Comparison of ENCODE assay signal across 1 cellular context in genomic region chr10:15857001-15857608, GRCh38.
TF ChIP-seq lines count a peak whose summit lies in the region.

No MANE protein-coding gene starts in this region.

TF ChIP-seq in HEK293, 187 proteins besides CTCF, POLR2A, EP300 and RAD21 (continued from another document and continues in another):
- TF ChIP-seq INSM2 (tag by site-specific recombination; IDR thresholded peaks at IDR 0.05) (0 out of 2 replicates have a peak, but pooled peaks have one; percentile 31), ZNF747 (tag by site-specific recombination; IDR thresholded peaks at IDR 0.05) (no peak), ZNF155 (tag by site-specific recombination; IDR thresholded peaks at IDR 0.05) (no peak), ZNF785 (tag by site-specific recombination; IDR thresholded peaks at IDR 0.05) (no peak), ZNF768 (tag by site-specific recombination; IDR thresholded peaks at IDR 0.05) (no peak), ZBTB17 (tag by site-specific recombination; IDR thresholded peaks at IDR 0.05) (peak; percentile 68), ZNF600 (tag by site-specific recombination; IDR thresholded peaks at IDR 0.05) (peak; percentile 94), OSR2 (tag by site-specific recombination; IDR thresholded peaks at IDR 0.05) (peak; percentile 65; the same call in 1 of the 2 replicates), ZNF654 (tag by site-specific recombination; IDR thresholded peaks at IDR 0.05; ENCODE audit: low read depth) (no peak), ZNF514 (tag by site-specific recombination; IDR thresholded peaks at IDR 0.05) (no peak), ELK4 (IDR thresholded peaks at IDR 0.05; ENCODE audit: borderline replicate concordance, low read depth, low read length) (no peak), IKZF3 (tag by site-specific recombination; IDR thresholded peaks at IDR 0.05) (peak; percentile 59), ZBTB49 (tag by site-specific recombination; IDR thresholded peaks at IDR 0.05; ENCODE audit: low read depth) (no peak), ZNF529 (tag by site-specific recombination; IDR thresholded peaks at IDR 0.05; ENCODE audit: insufficient replicate concordance) (no peak), ZNF571 (tag by site-specific recombination; IDR thresholded peaks at IDR 0.05) (no peak), ZFP69B (tag by site-specific recombination; IDR thresholded peaks at IDR 0.05) (no peak), ZNF16 (tag by site-specific recombination; IDR thresholded peaks at IDR 0.05; ENCODE audit: low read depth) (no peak), ZBTB1 (tag by site-specific recombination; IDR thresholded peaks at IDR 0.05) (no peak), PATZ1 (tag by site-specific recombination; IDR thresholded peaks at IDR 0.05) (peak; percentile 54), ZNF791 (tag by site-specific recombination; IDR thresholded peaks at IDR 0.05) (no peak), ZBTB8A (tag by site-specific recombination; IDR thresholded peaks at IDR 0.05) (no peak), KLF10 (tag by site-specific recombination; IDR thresholded peaks at IDR 0.05) (no peak; the same call in 1 of the 2 replicates), GLI4 (tag by site-specific recombination; IDR thresholded peaks at IDR 0.05) (no peak), ZNF274 (IDR thresholded peaks at IDR 0.05; ENCODE audit: low read length) (no peak), ZNF274 (tag by site-specific recombination; IDR thresholded peaks at IDR 0.05; ENCODE audit: borderline replicate concordance) (no peak), ZNF157 (tag by site-specific recombination; IDR thresholded peaks at IDR 0.05) (no peak), ZNF121 (tag by site-specific recombination; IDR thresholded peaks at IDR 0.05) (no peak), ZNF26 (tag by site-specific recombination; IDR thresholded peaks at IDR 0.05) (no peak), ZNF2 (tag by site-specific recombination; IDR thresholded peaks at IDR 0.05) (no peak; the same call in 1 of the 2 replicates), ZNF629 (tag by site-specific recombination; IDR thresholded peaks at IDR 0.05) (peak; percentile 69), HIC1 (tag by site-specific recombination; IDR thresholded peaks at IDR 0.05) (0 out of 2 replicates have a peak, but pooled peaks have one; percentile 20), ZNF660 (tag by site-specific recombination; IDR thresholded peaks at IDR 0.05) (no peak), ZNF37A (tag by site-specific recombination; IDR thresholded peaks at IDR 0.05) (no peak), ZNF544 (tag by site-specific recombination; IDR thresholded peaks at IDR 0.05) (no peak), ZNF776 (tag by site-specific recombination; IDR thresholded peaks at IDR 0.05; ENCODE audit: borderline replicate concordance) (no peak), ZNF266 (tag by site-specific recombination; IDR thresholded peaks at IDR 0.05; ENCODE audit: low read depth) (no peak), HOXC10 (CRISPR knock-in tag; IDR thresholded peaks at IDR 0.05) (no peak), GLIS1 (tag by site-specific recombination; IDR thresholded peaks at IDR 0.05) (peak; percentile 82), ZNF366 (tag by site-specific recombination; conservative IDR thresholded peaks at IDR 0.05) (peak; percentile 53), ZNF596 (tag by site-specific recombination; IDR thresholded peaks at IDR 0.05) (no peak), ZNF48 (tag by site-specific recombination; IDR thresholded peaks at IDR 0.05) (no peak), ZNF558 (tag by site-specific recombination; IDR thresholded peaks at IDR 0.05) (no peak), ZFHX2 (tag by site-specific recombination; conservative IDR thresholded peaks at IDR 0.05) (no peak), ZNF449 (tag by site-specific recombination; IDR thresholded peaks at IDR 0.05) (no peak), ZNF311 (tag by site-specific recombination; IDR thresholded peaks at IDR 0.05; ENCODE audit: borderline replicate concordance) (no peak), ZNF521 (tag by site-specific recombination; IDR thresholded peaks at IDR 0.05) (no peak), ZNF670 (tag by site-specific recombination; IDR thresholded peaks at IDR 0.05; ENCODE audit: low read depth) (no peak), REPIN1 (tag by site-specific recombination; IDR thresholded peaks at IDR 0.05; ENCODE audit: low read depth) (no peak), ZNF398 (tag by site-specific recombination; IDR thresholded peaks at IDR 0.05) (no peak; the same call in 1 of the 2 replicates), WT1 (tag by site-specific recombination; IDR thresholded peaks at IDR 0.05) (0 out of 2 replicates have a peak, but pooled peaks have one; percentile 50), OVOL3 (tag by site-specific recombination; IDR thresholded peaks at IDR 0.05) (0 out of 2 replicates have a peak, but pooled peaks have one; percentile 48), ZBTB44 (tag by site-specific recombination; IDR thresholded peaks at IDR 0.05) (no peak), HOXD13 (CRISPR knock-in tag; IDR thresholded peaks at IDR 0.05; ENCODE audit: borderline replicate concordance) (no peak), ZNF248 (tag by site-specific recombination; IDR thresholded peaks at IDR 0.05) (no peak), ZNF174 (tag by site-specific recombination; IDR thresholded peaks at IDR 0.05) (no peak), ZNF792 (tag by site-specific recombination; IDR thresholded peaks at IDR 0.05) (0 out of 2 replicates have a peak, but pooled peaks have one; percentile 48), ZNF549 (tag by site-specific recombination; IDR thresholded peaks at IDR 0.05) (no peak), ZNF175 (tag by site-specific recombination; IDR thresholded peaks at IDR 0.05) (no peak), HOXA7 (CRISPR knock-in tag; IDR thresholded peaks at IDR 0.05; ENCODE audit: borderline replicate concordance) (no peak)
